In the genomic region with DNA sequence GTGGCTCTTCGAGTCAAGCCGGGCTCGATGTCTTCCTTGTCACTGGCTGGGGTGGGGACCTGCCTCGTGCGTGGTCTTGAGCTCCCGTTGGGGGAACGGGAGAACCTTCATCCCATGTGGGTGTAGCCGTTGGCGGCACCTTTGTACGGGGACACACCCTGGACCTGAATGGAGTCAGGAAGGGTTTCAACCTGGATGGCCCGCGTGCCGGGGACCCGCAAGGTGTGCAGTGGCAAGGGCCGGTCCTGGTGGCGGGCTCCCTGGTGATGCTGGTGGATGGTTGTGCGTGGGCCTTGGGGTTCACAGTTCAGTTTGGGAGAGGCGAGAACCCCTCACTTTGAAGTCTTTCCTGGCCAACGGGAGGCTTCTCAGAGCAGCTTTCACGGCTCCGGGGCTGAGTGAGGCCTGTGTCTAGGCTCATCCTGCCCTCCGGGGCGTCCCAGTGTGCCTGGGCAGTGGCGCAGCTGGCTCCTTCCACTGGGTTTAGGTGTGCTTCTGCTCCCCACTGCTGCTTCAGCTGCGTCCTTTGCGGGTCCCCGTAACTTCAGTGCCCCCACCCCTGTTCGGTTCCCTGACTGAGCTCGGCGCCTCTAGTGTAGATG, we compare ENCODE assay signal across 10 cellular contexts. TPM values are rescaled to one million over a fixed set of nuclear protein-coding genes. Genes with fewer than 3 reads are reported as not detected.
A peak's percentile ranks its signal among the peaks of the same experiment; 100 is the strongest.
DNase-seq lines count a peak whose midpoint lies in the region; ATAC-seq and TF ChIP-seq lines count a peak whose summit lies in the region.
"Had no signal": no experiment of that assay in that cellular context is flagged by ENCODE, and none has a peak within 500 bp of the region (broad histone marks: within the 10 kb centered on the region; RNA-seq: fewer than 3 reads in every experiment).

No MANE protein-coding gene starts in this region.

- DNase-seq in CD14-positive monocyte (ENCODE audit: low spot score) (no peak), IMR-90 (no peak), esophagus squamous epithelium (lab: John Stamatoyannopoulos, UW) (no peak), progenitor cell of endocrine pancreas (ENCODE audit: low spot score, unreplicated experiment) (no peak), omental fat pad (ENCODE audit: low spot score) (no peak), NCI-H446 treated with DMSO at 0.1 percent for 48 hours (lab: John Stamatoyannopoulos, UW) (no peak), HPDE6-E6E7 (ENCODE audit: extremely low spot score) (no peak)
- DNase-seq: OCI-M1 had no signal

- no peak for TF ChIP-seq RAD21 in IMR-90 (IDR thresholded peaks at IDR 0.05; ENCODE audit: low read length)

- no peak overlapping the region for H3K56ac ChIP-seq in IMR-90 (ENCODE audit: extremely low read depth, insufficient read depth, low read length)

- peaks cover 0 to 63% of the 10 kb centered on the region in 2 experiments; a peak in 2 of 4 replicates for H3K79me1 ChIP-seq in IMR-90 (ENCODE audit: low read depth in 1 of 2, low read length in 2 of 2)

- intact Hi-C loops in CD14-positive monocyte (cut with micrococcal nuclease) = no loop called here
- intact Hi-C loops in IMR-90 (cut with micrococcal nuclease) = no loop called here
- intact Hi-C loops in esophagus squamous epithelium (cut with DNase I) = no loop called here

- peaks cover 99% of the 10 kb centered on the region for H4K20me1 ChIP-seq in IMR-90 (ENCODE audit: insufficient read depth, low read length)

- BruUV-seq in IMR-90 (replicated peaks; lab: Mats Ljungman, UMichigan) = no TSS peak

- H2BK5ac ChIP-seq in IMR-90 (ENCODE audit: low read depth, low read length, poor library complexity, severe bottlenecking) = no peak overlapping the region

- H3K27me3 ChIP-seq in IMR-90 (ENCODE audit: control insufficient read depth, insufficient read depth, low read length) (no peaks in the 10 kb centered on the region), esophagus squamous epithelium (no peaks in the 10 kb centered on the region)

- H3K23ac ChIP-seq in IMR-90 (ENCODE audit: low read depth, low read length) = no peak overlapping the region

- peaks cover 18% of the 10 kb centered on the region; the same call in 1 of the 2 replicates for H3K36me3 ChIP-seq in IMR-90 (ENCODE audit: control insufficient read depth, insufficient read depth, low read length)
- H3K36me3 ChIP-seq in esophagus squamous epithelium = peaks cover 0 to 25% (median 0%) of the 10 kb centered on the region in 3 donors

- H3K9me3 Mint-ChIP-seq in CD14-positive monocyte = peaks cover 0 to 1% (median 0%) of the 10 kb centered on the region in 7 donors
- no peaks in the 10 kb centered on the region for H3K9me3 Mint-ChIP-seq in progenitor cell of endocrine pancreas (ENCODE audit: low read depth)

- 79% methylated on average over 18 of the region's 30 CpGs; no CpG with 5 or more reads in 1 of the 2 experiments for WGBS in IMR-90 (ENCODE audit: extremely low coverage in 2 of 2, insufficient read length in 1 of 2), 2 experiments
- WGBS in esophagus squamous epithelium, 2 donors = 70 to 77% methylated on average over 19 to 25 of the region's 30 CpGs

- H3K9me1 ChIP-seq in IMR-90 (ENCODE audit: insufficient read depth, low read length) = peaks cover 45% of the 10 kb centered on the region

- H4K8ac ChIP-seq in IMR-90 (ENCODE audit: low read depth in 2 of 2, low read length in 2 of 2) = no peak overlapping the region

- H2BK15ac ChIP-seq in IMR-90 (ENCODE audit: low read depth, low read length) = no peak overlapping the region

- peak overlapping the region; percentile 32 for H2AK9ac ChIP-seq in IMR-90 (replicated peaks; ENCODE audit: low read depth, low read length, poor library complexity)

- H3K14ac ChIP-seq in IMR-90 (replicated peaks; ENCODE audit: low read depth, low read length) = no peak overlapping the region

- H3K27ac ChIP-seq in IMR-90 (ENCODE audit: insufficient read depth, low read length) (0 out of 2 replicates have a peak overlapping the region, but pooled peaks have one; percentile 14), esophagus squamous epithelium (peak overlapping the region in 3 of 4 donors; percentile 37 to 66 (median 55))

- H3K9me3 ChIP-seq in IMR-90 (ENCODE audit: control insufficient read depth, insufficient read depth, low read length) (no peaks in the 10 kb centered on the region), esophagus squamous epithelium (no peaks in the 10 kb centered on the region)
- H3K9me3 ChIP-seq: psoas muscle had no signal

- H2BK20ac ChIP-seq in IMR-90 (ENCODE audit: low read depth, low read length) = no peak overlapping the region

- peak overlapping the region; percentile 59 for H2AFZ ChIP-seq in IMR-90 (replicated peaks; ENCODE audit: low read length, poor library complexity)

- peaks cover 48% of the 10 kb centered on the region for H3K4me1 ChIP-seq in IMR-90 (ENCODE audit: control insufficient read depth, insufficient read depth, low read length)
- H3K4me1 ChIP-seq in esophagus squamous epithelium = peaks cover 71 to 98% (median 82%) of the 10 kb centered on the region in 3 donors

- H3K27me3 Mint-ChIP-seq in CD14-positive monocyte (ENCODE audit: low read depth in 3 of 3) = peaks cover 8 to 16% (median 9%) of the 10 kb centered on the region in 3 donors
- no peaks in the 10 kb centered on the region for H3K27me3 Mint-ChIP-seq in progenitor cell of endocrine pancreas

- in situ Hi-C loops in IMR-90 (cut with MboI; ENCODE audit: low sequenced_read_pairs) = loop anchor here (5.0 kb wide), 1 partner anchor 58 kb away; no protein-coding TSS in a partner anchor

- H3K9ac ChIP-seq in IMR-90 (ENCODE audit: low read depth, low read length) = no peak overlapping the region

- H2BK120ac ChIP-seq in IMR-90 (ENCODE audit: low read depth, low read length) = no peak overlapping the region

- POLR2A ChIA-PET in IMR-90 (lab: Charles Lee; ENCODE audit: unreplicated experiment) = no interaction called here

- ATAC-seq in IMR-90 (ENCODE audit: low read depth) = no peak
- ATAC-seq in omental fat pad (ENCODE audit: low FRiP score) = no peak
- ATAC-seq in GM19452 (IDR thresholded peaks at IDR 0.05; ENCODE audit: unreplicated experiment) = no peak

- no peak overlapping the region for H3K4ac ChIP-seq in IMR-90 (ENCODE audit: low read depth, low read length)

- H3K18ac ChIP-seq in IMR-90 (ENCODE audit: low read depth, low read length) = no peak overlapping the region

- TF ChIP-seq POLR2A in IMR-90 (IDR thresholded peaks at IDR 0.05; ENCODE audit: low read depth, low read length) (no peak), esophagus squamous epithelium (IDR thresholded peaks at IDR 0.05) (no peak)

- no peak overlapping the region for H4K91ac ChIP-seq in IMR-90 (ENCODE audit: insufficient read depth, low read depth, low read length)

- H3K4me1 Mint-ChIP-seq in CD14-positive monocyte (peaks cover 71% of the 10 kb centered on the region), progenitor cell of endocrine pancreas (ENCODE audit: low read depth) (peaks cover 14% of the 10 kb centered on the region)

- dilution Hi-C loops in IMR-90 (cut with HindIII; ENCODE audit: low sequenced_read_pairs, unreplicated experiment) = no loop called here

- TF ChIP-seq CTCF in CD14-positive monocyte (IDR thresholded peaks at IDR 0.05) (no peak), IMR-90 (conservative IDR thresholded peaks at IDR 0.05; ENCODE audit: low read depth, low read length) (no peak), esophagus squamous epithelium (IDR thresholded peaks at IDR 0.05) (no peak), progenitor cell of endocrine pancreas (IDR thresholded peaks at IDR 0.05; ENCODE audit: unreplicated experiment) (no peak), omental fat pad (IDR thresholded peaks at IDR 0.05) (no peak)

- H3K36me3 Mint-ChIP-seq in CD14-positive monocyte = peaks cover 61 to 66% of the 10 kb centered on the region in 2 donors
- peaks cover 4% of the 10 kb centered on the region for H3K36me3 Mint-ChIP-seq in progenitor cell of endocrine pancreas (ENCODE audit: insufficient read depth)

- H3K27ac Mint-ChIP-seq in CD14-positive monocyte (peak overlapping the region in 3 of 7 donors; percentile 38 to 60 (median 54)), progenitor cell of endocrine pancreas (peak overlapping the region; percentile 9)

- H4K5ac ChIP-seq in IMR-90 (ENCODE audit: low read depth, low read length) = no peak overlapping the region

- H3K4me3 Mint-ChIP-seq in CD14-positive monocyte = peak overlapping the region; percentile 42 to 51
- H3K4me3 Mint-ChIP-seq in progenitor cell of endocrine pancreas (ENCODE audit: low read depth) = no peak overlapping the region

- CTCF ChIA-PET in IMR-90 (lab: Yijun Ruan, JAX) = interaction anchor here (0.8 kb wide), 1 partner anchor 76 kb away, joined by 3 read pairs; no protein-coding TSS in a partner anchor

- H3K4me3 ChIP-seq in IMR-90 (ENCODE audit: insufficient read depth, low read depth, low read length) (no peak overlapping the region), esophagus squamous epithelium (no peak overlapping the region)
- H3K4me3 ChIP-seq: psoas muscle had no signal

- no peak overlapping the region for H2AK5ac ChIP-seq in IMR-90 (ENCODE audit: low read depth, low read length)

- H3K4me2 ChIP-seq in IMR-90 (ENCODE audit: low read depth, low read length) = no peak overlapping the region

TF ChIP-seq in IMR-90, 13 proteins besides CTCF, POLR2A, EP300 and RAD21 (continues in another document):
- no peak for TF ChIP-seq FOS (IDR thresholded peaks at IDR 0.05; ENCODE audit: low read depth, low read length)
- TF ChIP-seq NFE2L2 (IDR thresholded peaks at IDR 0.05; ENCODE audit: low read depth, low read length) = no peak
- no peak for TF ChIP-seq RCOR1 (IDR thresholded peaks at IDR 0.05; ENCODE audit: insufficient replicate concordance, low read length)
- TF ChIP-seq BHLHE40 (IDR thresholded peaks at IDR 0.05; ENCODE audit: low read depth, low read length) = no peak

RNA-seq across cellular contexts. Expression of a gene that starts 11.4 kb away (rescaled TPM):
- under 1 TPM; 0.20 to 0.25 TPM for polyA plus RNA-seq in CD14-positive monocyte
- total RNA-seq in IMR-90 (2012; rRNA removed) = 2.3 and 3.9 TPM in 2 replicates
- 20.1 and 20.8 TPM in 2 replicates for polyA plus RNA-seq in IMR-90 (2012; rRNA removed)
- 13.7 and 20.7 TPM in 2 replicates for polyA plus RNA-seq in IMR-90 (2012; cell fraction: cytosol; rRNA removed)
- polyA plus RNA-seq in IMR-90 (2012; cell fraction: nucleus; rRNA removed; ENCODE audit: low replicate concordance) = 42.1 and 52.9 TPM in 2 replicates
- total RNA-seq in esophagus squamous epithelium = 10 to 100 TPM; 18.2 to 38.8 (median 25.2) TPM
- 56.2 and 59.4 TPM in 2 replicates for total RNA-seq in progenitor cell of endocrine pancreas
- total RNA-seq in omental fat pad = 10 to 100 TPM; 35.3 to 54.0 (median 47.3) TPM

RNA-seq across cellular contexts. Expression of a gene that starts 44.9 kb away (rescaled TPM):
- polyA plus RNA-seq in CD14-positive monocyte = 10 to 100 TPM; 35.1 to 49.3 TPM
- 6.5 and 7.5 TPM in 2 replicates for total RNA-seq in IMR-90 (2012; rRNA removed)
- polyA plus RNA-seq in IMR-90 (2012; rRNA removed) = 31.5 and 36.8 TPM in 2 replicates
- 58.8 and 75.0 TPM in 2 replicates for polyA plus RNA-seq in IMR-90 (2012; cell fraction: cytosol; rRNA removed)
- 59.9 and 123 TPM in 2 replicates for polyA plus RNA-seq in IMR-90 (2012; cell fraction: nucleus; rRNA removed; ENCODE audit: low replicate concordance)
- total RNA-seq in esophagus squamous epithelium = 10 to 100 TPM in 3 of 4 donors, 1 to 10 TPM in 1; 8.6 to 22.5 (median 18.1) TPM
- total RNA-seq in progenitor cell of endocrine pancreas = 74.3 and 77.9 TPM in 2 replicates
- total RNA-seq in omental fat pad = 10 to 100 TPM; 14.2 to 24.9 (median 21.8) TPM
